Comparison of ENCODE assay signal across 8 cellular contexts in genomic region chr2:85826990-85827878, GRCh38.
A peak's percentile ranks its signal among the peaks of the same experiment; 100 is the strongest.
DNase-seq lines count a peak whose midpoint lies in the region; ATAC-seq and TF ChIP-seq lines count a peak whose summit lies in the region.

No MANE protein-coding gene starts in this region.

- no peaks in the 10 kb centered on the region for H3K79me2 ChIP-seq in mesendoderm (ENCODE audit: control insufficient read depth, insufficient read depth, low read length)

- POLR2A ChIA-PET in activated CD8-positive, alpha-beta T cell treated with anti-CD3 and anti-CD28 coated beads for 36 hours (lab: Charles Lee) = interaction anchor here (0.6 to 1.2 kb wide), 6 partner anchors 8 to 253 kb away, joined by 3 to 4 read pairs (median 3); no protein-coding TSS in a partner anchor

- H3K79me1 ChIP-seq in mesendoderm (ENCODE audit: low read length) = no peaks in the 10 kb centered on the region

- H2BK15ac ChIP-seq in mesendoderm (replicated peaks; ENCODE audit: low read depth) = no peak overlapping the region

- no peak overlapping the region for H3K4ac ChIP-seq in mesendoderm (ENCODE audit: low read depth, low read length)

- no peaks in the 10 kb centered on the region for H3K27me3 ChIP-seq in mesendoderm (ENCODE audit: insufficient read depth, low read length, poor library complexity)

- H4K5ac ChIP-seq in mesendoderm (ENCODE audit: low read length) = no peak overlapping the region

- TF ChIP-seq CTCF in activated CD8-positive, alpha-beta T cell treated with anti-CD3 and anti-CD28 coated beads for 36 hours (IDR thresholded peaks at IDR 0.05) = peak; percentile 89

- no peak overlapping the region for H3K27ac ChIP-seq in mesendoderm (ENCODE audit: low read depth, low read length)

- no peaks in the 10 kb centered on the region for H3K36me3 ChIP-seq in mesendoderm (ENCODE audit: control insufficient read depth, insufficient read depth, low read length)

- H3K36me3 Mint-ChIP-seq in activated CD8-positive, alpha-beta T cell treated with anti-CD3 and anti-CD28 coated beads for 36 hours (ENCODE audit: low read depth) = no peaks in the 10 kb centered on the region

- H2AK5ac ChIP-seq in mesendoderm (ENCODE audit: low read length) = no peak overlapping the region

- no CpG with 5 or more reads among the region's 20 CpGs for WGBS in mesendoderm (ENCODE audit: extremely low coverage, insufficient coverage, low lambda C conversion rate)

- no peak overlapping the region for H3K4me3 Mint-ChIP-seq in activated CD8-positive, alpha-beta T cell treated with anti-CD3 and anti-CD28 coated beads for 36 hours

- DNase-seq in NCI-H187 (lab: John Stamatoyannopoulos, UW) (peak; percentile 7 to 48), NCI-H187 treated with DMSO at 0.1 percent for 48 hours (lab: John Stamatoyannopoulos, UW) (no peak), NCI-H82 treated with DMSO at 0.1 percent for 48 hours (lab: John Stamatoyannopoulos, UW; ENCODE audit: unreplicated experiment) (peak; percentile 40), mesendoderm (peak; percentile 74)
- DNase-seq in activated CD8-positive, alpha-beta T cell treated with anti-CD3 and anti-CD28 coated beads for 36 hours = peak; percentile 92
- DNase-seq in effector CD8-positive, alpha-beta T cell (lab: John Stamatoyannopoulos, UW) = peak; percentile 70
- peak; percentile 49 for DNase-seq in stimulated activated CD8-positive, alpha-beta memory T cell treated with anti-CD3 and anti-CD28 coated beads, Interleukin-15, amount 100 ng/mL, for 24 hours (ENCODE audit: low read depth)

- H3K27me3 Mint-ChIP-seq in activated CD8-positive, alpha-beta T cell treated with anti-CD3 and anti-CD28 coated beads for 36 hours = peaks cover 2% of the 10 kb centered on the region

- H3K23ac ChIP-seq in mesendoderm (ENCODE audit: low read length) = no peak overlapping the region

- H3K27ac Mint-ChIP-seq in activated CD8-positive, alpha-beta T cell treated with anti-CD3 and anti-CD28 coated beads for 36 hours = peak overlapping the region; percentile 28

- H3K4me3 ChIP-seq in mesendoderm (ENCODE audit: low read length) = no peak overlapping the region

- H3K4me2 ChIP-seq in mesendoderm (ENCODE audit: low read length) = no peak overlapping the region

- H3K9ac ChIP-seq in mesendoderm (ENCODE audit: low read length) = no peak overlapping the region

- H3K4me1 ChIP-seq in mesendoderm (ENCODE audit: control insufficient read depth, low read depth, low read length) = no peaks in the 10 kb centered on the region

- intact Hi-C loops in activated CD8-positive, alpha-beta T cell treated with anti-CD3 and anti-CD28 coated beads for 36 hours (cut with micrococcal nuclease) = loop anchor here (1.0 to 5.0 kb wide), 3 partner anchors 60 to 253 kb away; partner anchors contain the start of gene ST3GAL5

- H3K18ac ChIP-seq in mesendoderm (ENCODE audit: low read length) = no peak overlapping the region

- no peak overlapping the region for H2BK5ac ChIP-seq in mesendoderm (ENCODE audit: low read length)

- peaks cover 28% of the 10 kb centered on the region for H3K4me1 Mint-ChIP-seq in activated CD8-positive, alpha-beta T cell treated with anti-CD3 and anti-CD28 coated beads for 36 hours (ENCODE audit: low read depth)

- peak overlapping the region; percentile 60 for H3K56ac ChIP-seq in mesendoderm (ENCODE audit: low read length)

- H3K9me3 Mint-ChIP-seq in activated CD8-positive, alpha-beta T cell treated with anti-CD3 and anti-CD28 coated beads for 36 hours = no peaks in the 10 kb centered on the region

- CTCF ChIA-PET in activated CD8-positive, alpha-beta T cell treated with anti-CD3 and anti-CD28 coated beads for 36 hours (lab: Charles Lee) = interaction anchor here (0.6 to 10.7 kb wide), 68 partner anchors 8 to 380 kb away, joined by 3 to 186 read pairs (median 4); partner anchors contain the start of genes IMMT, POLR1A, PTCD3 and ST3GAL5

- H4K8ac ChIP-seq in mesendoderm (ENCODE audit: low read depth, low read length) = no peak overlapping the region

- ATAC-seq in HG03571 (IDR thresholded peaks at IDR 0.05; ENCODE audit: unreplicated experiment) = peak; percentile 59
- ATAC-seq in activated CD8-positive, alpha-beta T cell treated with anti-CD3 and anti-CD28 coated beads for 36 hours = peak; percentile 96

- H2BK120ac ChIP-seq in mesendoderm (ENCODE audit: low read depth, low read length) = no peak overlapping the region
